Comparison of ENCODE assay signal across 1 cellular context in genomic region chr6:116680880-116681672, GRCh38.
TF ChIP-seq lines count a peak whose summit lies in the region.

Gene KPNA5 (plus strand): TSS chr6:116681211. CDS start chr6:116681335, 124 bp downstream.

TF ChIP-seq in WTC11, 78 proteins besides CTCF, POLR2A, EP300 and RAD21 (continued from another document):
- no peak for TF ChIP-seq FOXP4 (CRISPR knock-in tag; IDR thresholded peaks at IDR 0.05)
- TF ChIP-seq TP53 (CRISPR knock-in tag; IDR thresholded peaks at IDR 0.05) = 0 out of 2 replicates have a peak, but pooled peaks have one; percentile 25
- TF ChIP-seq FOXK1 (CRISPR knock-in tag; IDR thresholded peaks at IDR 0.05) = 0 out of 2 replicates have a peak, but pooled peaks have one; percentile 36
- peak; percentile 35; the same call in 1 of the 2 replicates for TF ChIP-seq SMAD3 (CRISPR knock-in tag; IDR thresholded peaks at IDR 0.05; ENCODE audit: borderline replicate concordance)
- TF ChIP-seq ESRRA (CRISPR knock-in tag; IDR thresholded peaks at IDR 0.05; ENCODE audit: borderline replicate concordance) = 0 out of 2 replicates have a peak, but pooled peaks have one; percentile 45
- TF ChIP-seq ZNF671 (CRISPR knock-in tag; IDR thresholded peaks at IDR 0.05) = no peak
- TF ChIP-seq SP1 (CRISPR knock-in tag; conservative IDR thresholded peaks at IDR 0.05) = peak; percentile 83
- TF ChIP-seq OVOL2 (CRISPR knock-in tag; IDR thresholded peaks at IDR 0.05; ENCODE audit: borderline replicate concordance) = no peak
- TF ChIP-seq ZNF532 (CRISPR knock-in tag; IDR thresholded peaks at IDR 0.05; ENCODE audit: borderline replicate concordance) = no peak
- no peak for TF ChIP-seq TCF7 (CRISPR knock-in tag; IDR thresholded peaks at IDR 0.05; ENCODE audit: low read depth)
- TF ChIP-seq CREM (CRISPR knock-in tag; IDR thresholded peaks at IDR 0.05) = peak; percentile 68
- TF ChIP-seq ZNF121 (CRISPR knock-in tag; IDR thresholded peaks at IDR 0.05) = 0 out of 2 replicates have a peak, but pooled peaks have one; percentile 31
- TF ChIP-seq FOXP1 (CRISPR knock-in tag; IDR thresholded peaks at IDR 0.05; ENCODE audit: borderline replicate concordance) = peak; percentile 52; the same call in 1 of the 2 replicates
- peak; percentile 61; the same call in 1 of the 2 replicates for TF ChIP-seq MAX (CRISPR knock-in tag; IDR thresholded peaks at IDR 0.05)
- peak; percentile 57; the same call in 1 of the 2 replicates for TF ChIP-seq HMGXB4 (CRISPR knock-in tag; IDR thresholded peaks at IDR 0.05)
- peak; percentile 33; the same call in 1 of the 2 replicates for TF ChIP-seq USF2 (CRISPR knock-in tag; IDR thresholded peaks at IDR 0.05)
- no peak for TF ChIP-seq FOXJ3 (CRISPR knock-in tag; IDR thresholded peaks at IDR 0.05; ENCODE audit: borderline replicate concordance)
- no peak for TF ChIP-seq EMX1 (CRISPR knock-in tag; IDR thresholded peaks at IDR 0.05)
- peak; percentile 77; the same call in 1 of the 2 replicates for TF ChIP-seq GABPB1 (CRISPR knock-in tag; IDR thresholded peaks at IDR 0.05)
- peak; percentile 89 for TF ChIP-seq E2F5 (CRISPR knock-in tag; IDR thresholded peaks at IDR 0.05)
- no peak for TF ChIP-seq GTF2I (CRISPR knock-in tag; conservative IDR thresholded peaks at IDR 0.05)
